In genomic region chr6:43956478-43956877, GRCh38 we compare ENCODE assay signal across 1 cellular context.
TF ChIP-seq lines count a peak whose summit lies in the region.

No MANE protein-coding gene starts in this region.

TF ChIP-seq in K562, 482 proteins besides CTCF, POLR2A, EP300 and RAD21 (continued from another document):
- TF ChIP-seq ATF3 (IDR thresholded peaks at IDR 0.05) (0 out of 2 replicates have a peak, but pooled peaks have one; percentile 11), ATF3 (CRISPR knock-in tag; conservative IDR thresholded peaks at IDR 0.05) (no peak), CBX5 (IDR thresholded peaks at IDR 0.05; ENCODE audit: borderline replicate concordance, low read depth) (peak; percentile 97), ZNF212 (CRISPR knock-in tag; IDR thresholded peaks at IDR 0.05) (no peak), HMG20B (CRISPR knock-in tag; IDR thresholded peaks at IDR 0.05) (no peak), PRDM10 (IDR thresholded peaks at IDR 0.05; ENCODE audit: partially characterized antibody) (peak; percentile 21), NUFIP1 (IDR thresholded peaks at IDR 0.05; ENCODE audit: partially characterized antibody) (peak; percentile 27), ARNT (IDR thresholded peaks at IDR 0.05) (peak; percentile 48 to 74; a peak in 1 of 4 replicates), SMAD4 (CRISPR knock-in tag; conservative IDR thresholded peaks at IDR 0.05) (0 out of 2 replicates have a peak, but pooled peaks have one; percentile 38), PYGO2 (tag; IDR thresholded peaks at IDR 0.05) (no peak), ZNF280A (IDR thresholded peaks at IDR 0.05; ENCODE audit: low read depth, partially characterized antibody) (peak; percentile 97), NCOA1 (IDR thresholded peaks at IDR 0.05; ENCODE audit: low read depth) (no peak), MTA3 (IDR thresholded peaks at IDR 0.05; ENCODE audit: borderline replicate concordance) (peak; percentile 84; the same call in 1 of the 2 replicates)
- TF ChIP-seq, protein P1, sequence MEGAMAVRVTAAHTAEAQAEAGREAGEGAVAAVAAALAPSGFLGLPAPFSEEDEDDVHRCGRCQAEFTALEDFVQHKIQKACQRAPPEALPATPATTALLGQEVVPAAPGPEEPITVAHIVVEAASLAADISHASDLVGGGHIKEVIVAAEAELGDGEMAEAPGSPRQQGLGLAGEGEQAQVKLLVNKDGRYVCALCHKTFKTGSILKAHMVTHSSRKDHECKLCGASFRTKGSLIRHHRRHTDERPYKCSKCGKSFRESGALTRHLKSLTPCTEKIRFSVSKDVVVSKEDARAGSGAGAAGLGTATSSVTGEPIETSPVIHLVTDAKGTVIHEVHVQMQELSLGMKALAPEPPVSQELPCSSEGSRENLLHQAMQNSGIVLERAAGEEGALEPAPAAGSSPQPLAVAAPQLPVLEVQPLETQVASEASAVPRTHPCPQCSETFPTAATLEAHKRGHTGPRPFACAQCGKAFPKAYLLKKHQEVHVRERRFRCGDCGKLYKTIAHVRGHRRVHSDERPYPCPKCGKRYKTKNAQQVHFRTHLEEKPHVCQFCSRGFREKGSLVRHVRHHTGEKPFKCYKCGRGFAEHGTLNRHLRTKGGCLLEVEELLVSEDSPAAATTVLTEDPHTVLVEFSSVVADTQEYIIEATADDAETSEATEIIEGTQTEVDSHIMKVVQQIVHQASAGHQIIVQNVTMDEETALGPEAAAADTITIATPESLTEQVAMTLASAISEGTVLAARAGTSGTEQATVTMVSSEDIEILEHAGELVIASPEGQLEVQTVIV (CRISPR knock-in tag; IDR thresholded peaks at IDR 0.05; ENCODE audit: borderline replicate concordance) = no peak
